19 cellular contexts compared by ENCODE assay signal in genomic region chr14:98966021-98966420, GRCh38.
"Had no signal": no experiment of that assay in that cellular context is flagged by ENCODE, and none has a peak within 500 bp of the region (broad histone marks: within the 10 kb centered on the region; RNA-seq: fewer than 3 reads in every experiment).

No MANE protein-coding gene starts in this region.

- H3K4me3 ChIP-seq: colonic mucosa, esophagus muscularis mucosa, gastrocnemius medialis, heart right ventricle, left lung, lower lobe of right lung had no signal

- H3K9me3 ChIP-seq: colonic mucosa, esophagus muscularis mucosa, gastrocnemius medialis, heart right ventricle, left lung, lower lobe of right lung had no signal

- H3K27ac ChIP-seq: colonic mucosa, esophagus muscularis mucosa, gastrocnemius medialis, heart right ventricle, left lung, lower lobe of right lung had no signal

- FAIRE-seq: endothelial cell of umbilical vein, islet of Langerhans had no signal

- DNase-seq: colonic mucosa; cortex of kidney; effector CD8-positive, alpha-beta T cell; effector memory CD8-positive, alpha-beta T cell; foreskin melanocyte; gastrocnemius medialis; glutamatergic neuron; heart right ventricle; hippocampal formation; left cardiac atrium; left lung; left ventricle myocardium superior; lower lobe of right lung; mesendoderm; midbrain; naive thymus-derived CD4-positive, alpha-beta T cell had no signal

- ATAC-seq: gastrocnemius medialis; heart right ventricle; left cardiac atrium; left lung; left ventricle myocardium superior; lower lobe of right lung; naive thymus-derived CD4-positive, alpha-beta T cell had no signal

- H3K36me3 ChIP-seq: colonic mucosa, esophagus muscularis mucosa, gastrocnemius medialis, heart right ventricle, left lung, lower lobe of right lung had no signal

- H3K27me3 ChIP-seq: colonic mucosa, esophagus muscularis mucosa, gastrocnemius medialis had no signal

- H3K4me1 ChIP-seq: colonic mucosa, esophagus muscularis mucosa, gastrocnemius medialis, heart right ventricle, left lung, lower lobe of right lung had no signal
